In the genomic region with DNA sequence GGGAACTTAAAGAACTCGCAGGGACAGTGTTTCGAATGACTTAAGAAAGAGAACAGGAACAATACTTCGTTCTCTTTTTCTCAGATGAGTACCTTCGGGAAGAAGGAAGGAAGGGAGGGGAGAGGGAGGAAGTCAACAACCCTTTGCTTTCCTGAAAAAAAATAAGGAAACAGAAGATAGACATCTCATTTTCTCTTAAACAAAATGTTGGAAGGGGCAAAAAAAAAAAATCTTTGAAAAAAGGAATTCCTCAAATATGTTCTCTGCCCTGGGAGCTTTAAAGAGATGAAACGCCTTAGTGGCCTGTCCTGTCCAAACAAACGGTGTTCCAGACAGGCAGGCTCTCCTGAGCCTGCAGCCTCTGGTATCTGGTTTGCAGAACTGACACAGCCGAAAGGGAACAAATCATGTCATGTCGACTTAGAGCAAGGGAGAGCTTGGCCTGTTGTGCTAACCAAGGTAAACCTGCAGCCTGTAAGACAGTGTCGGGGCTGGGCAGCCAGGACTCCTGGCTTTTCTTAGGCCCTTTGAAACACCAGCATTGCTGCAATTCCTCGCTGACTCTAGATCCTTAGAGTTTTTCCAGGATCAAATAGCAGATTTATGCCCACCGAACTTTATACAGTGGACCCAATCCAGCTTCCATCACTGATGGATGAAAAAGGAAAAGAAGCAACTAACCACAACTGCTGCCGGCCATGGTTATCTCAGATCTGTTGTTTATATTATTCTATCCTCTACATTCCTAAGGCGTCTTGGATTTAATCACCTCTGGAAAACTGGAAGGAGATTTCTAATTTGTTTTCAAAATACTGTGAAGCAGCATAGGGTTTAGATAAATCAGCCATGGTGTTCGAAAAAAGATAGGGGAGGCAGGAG, we compare ENCODE assay signal across 1 cellular context.
TF ChIP-seq lines count a peak whose summit lies in the region.

A gene with protein sequence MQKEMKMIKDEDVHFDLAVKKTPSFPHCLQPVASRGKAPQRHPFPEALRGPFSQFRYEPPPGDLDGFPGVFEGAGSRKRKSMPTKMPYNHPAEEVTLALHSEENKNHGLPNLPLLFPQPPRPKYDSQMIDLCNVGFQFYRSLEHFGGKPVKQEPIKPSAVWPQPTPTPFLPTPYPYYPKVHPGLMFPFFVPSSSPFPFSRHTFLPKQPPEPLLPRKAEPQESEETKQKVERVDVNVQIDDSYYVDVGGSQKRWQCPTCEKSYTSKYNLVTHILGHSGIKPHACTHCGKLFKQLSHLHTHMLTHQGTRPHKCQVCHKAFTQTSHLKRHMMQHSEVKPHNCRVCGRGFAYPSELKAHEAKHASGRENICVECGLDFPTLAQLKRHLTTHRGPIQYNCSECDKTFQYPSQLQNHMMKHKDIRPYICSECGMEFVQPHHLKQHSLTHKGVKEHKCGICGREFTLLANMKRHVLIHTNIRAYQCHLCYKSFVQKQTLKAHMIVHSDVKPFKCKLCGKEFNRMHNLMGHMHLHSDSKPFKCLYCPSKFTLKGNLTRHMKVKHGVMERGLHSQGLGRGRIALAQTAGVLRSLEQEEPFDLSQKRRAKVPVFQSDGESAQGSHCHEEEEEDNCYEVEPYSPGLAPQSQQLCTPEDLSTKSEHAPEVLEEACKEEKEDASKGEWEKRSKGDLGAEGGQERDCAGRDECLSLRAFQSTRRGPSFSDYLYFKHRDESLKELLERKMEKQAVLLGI (minus strand): TSS at position 51 of the 879 bp plus-strand sequence. CDS start 45,914 bp downstream, outside the sequence.

TF ChIP-seq in GM12878, 131 proteins besides CTCF, POLR2A, EP300 and RAD21:
- TF ChIP-seq SRF (IDR thresholded peaks at IDR 0.05; ENCODE audit: low read depth in 2 of 2, low read length in 2 of 2) = no peak
- TF ChIP-seq IKZF1 (conservative IDR thresholded peaks at IDR 0.05) = 0 out of 2 replicates have a peak, but pooled peaks have one; percentile 3
